27 cellular contexts compared by ENCODE assay signal in the genomic region with DNA sequence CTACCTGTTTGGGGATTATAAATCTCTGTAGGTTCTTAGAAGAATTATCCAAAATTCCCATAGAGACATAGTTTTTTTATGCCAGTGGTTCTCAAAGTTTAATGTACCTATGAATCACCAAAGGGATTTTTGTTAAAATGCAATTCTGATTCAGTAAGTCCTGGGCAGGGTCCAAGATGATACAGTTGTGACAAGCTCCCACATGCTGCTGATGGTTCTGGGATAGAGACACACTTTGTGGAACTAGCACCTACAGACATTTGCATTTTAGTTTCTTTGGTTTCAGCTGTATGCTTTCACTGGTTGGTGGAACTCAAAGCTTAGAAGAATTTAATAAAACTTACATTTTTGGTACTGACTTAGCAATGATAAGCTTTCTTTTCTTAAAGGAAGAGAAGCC.
DNase-seq lines count a peak whose midpoint lies in the region; ATAC-seq and TF ChIP-seq lines count a peak whose summit lies in the region.
"Had no signal": no experiment of that assay in that cellular context is flagged by ENCODE, and none has a peak within 500 bp of the region (broad histone marks: within the 10 kb centered on the region; RNA-seq: fewer than 3 reads in every experiment).

No MANE protein-coding gene starts in this region.

- no peaks in the 10 kb centered on the region for H3K79me2 ChIP-seq in GM23248 (ENCODE audit: insufficient read depth)

- peaks cover 9% of the 10 kb centered on the region; the same call in 1 of the 2 replicates for H3F3A ChIP-seq in GM23248 (ENCODE audit: insufficient read depth)

- H3K4me2 ChIP-seq in GM23248 (ENCODE audit: unreplicated experiment) = no peak overlapping the region
- H3K4me2 ChIP-seq: BLaER1 treated with 17β-estradiol and CSF1 and Interleukin-3, amounts not matched to agents 10 nM and 100 nM had no signal

- H3K4me3 ChIP-seq in AG04449 (ENCODE audit: low read depth, low read length) (no peak overlapping the region), GM23248 (no peak overlapping the region)
- H3K4me3 ChIP-seq: BLaER1 treated with 17β-estradiol and CSF1 and Interleukin-3, amounts not matched to agents 10 nM and 100 nM; cardiac muscle cell; coronary artery; upper lobe of left lung had no signal

- POLR2A ChIA-PET in AG04449 (lab: Yijun Ruan, JAX) = no interaction called here
- POLR2A ChIA-PET in activated CD4-positive, alpha-beta T cell treated with anti-CD3 and anti-CD28 coated beads for 36 hours (lab: Charles Lee) = no interaction called here
- POLR2A ChIA-PET in T-cell (lab: Charles Lee) = interaction anchor here in 1 of 2 donors (0.5 kb wide), 1 partner anchor 1035 kb away, joined by 5 read pairs; no protein-coding TSS in a partner anchor

- no peaks in the 10 kb centered on the region for H3K9me3 ChIP-seq in GM23248 (ENCODE audit: low read depth)
- H3K9me3 ChIP-seq: BLaER1 treated with 17β-estradiol and CSF1 and Interleukin-3, amounts not matched to agents 10 nM and 100 nM; Caco-2; upper lobe of left lung had no signal

- H3K27me3 ChIP-seq in GM23248 (replicated peaks; ENCODE audit: insufficient read depth) = no peaks in the 10 kb centered on the region
- H3K27me3 ChIP-seq: BLaER1 treated with 17β-estradiol and CSF1 and Interleukin-3, amounts not matched to agents 10 nM and 100 nM; cardiac muscle cell; upper lobe of left lung had no signal

- H3K27me3 Mint-ChIP-seq in activated CD4-positive, alpha-beta T cell treated with anti-CD3 and anti-CD28 coated beads for 36 hours = peaks cover 16% of the 10 kb centered on the region
- peaks cover 20 to 30% of the 10 kb centered on the region in 2 donors for H3K27me3 Mint-ChIP-seq in T-cell

- DNase-seq in AG04449 (ENCODE audit: low read depth, low spot score) (peak; percentile 19), GM23248 (peak; percentile 91), amniotic stem cell (lab: John Stamatoyannopoulos, UW) (peak; percentile 1), fibroblast of the conjunctiva (ENCODE audit: low read depth) (peak; percentile 5), amygdala (lab: John Stamatoyannopoulos, UW) (no peak), T-cell (no peak), NCI-H748 (lab: John Stamatoyannopoulos, UW; ENCODE audit: unreplicated experiment) (no peak)
- DNase-seq in activated CD4-positive, alpha-beta T cell treated with anti-CD3 and anti-CD28 coated beads for 36 hours = no peak
- DNase-seq: activated B cell treated with CpG ODN at 0.5 μM for 24 hours; activated CD4-positive, alpha-beta T cell treated with anti-CD3 and anti-CD28 coated beads, Interleukin-2, amount 50 U/mL, for 4 hours; activated gamma-delta T cell treated with Interleukin-2 at 50 U/mL for 16 hours; activated T-cell treated with anti-CD3 and anti-CD28 coated beads for 4 hours; Caco-2; HFFc6; mesendoderm; NCI-H1105 treated with DMSO at 0.1 percent for 48 hours; NCI-H2029 treated with DMSO at 0.1 percent for 48 hours; NCI-H2227 treated with DMSO at 0.1 percent for 48 hours; NCI-H774; Right ventricle myocardium superior; small intestine; stimulated activated CD4-positive, alpha-beta T cell treated with anti-CD3 and anti-CD28 coated beads, Interleukin-1b, Interleukin-23, amount 100 ng/mL, for 48 hours; upper lobe of left lung had no signal

- CTCF ChIA-PET in AG04449 (lab: Yijun Ruan, JAX) = interaction anchor here (0.7 to 2.5 kb wide), 2 partner anchors 10 to 26 kb away, joined by 3 to 16 read pairs; no protein-coding TSS in a partner anchor
- CTCF ChIA-PET in activated CD4-positive, alpha-beta T cell treated with anti-CD3 and anti-CD28 coated beads for 36 hours (lab: Charles Lee) = interaction anchor here (1.7 to 1.9 kb wide), 2 partner anchors 10 to 27 kb away, joined by 5 to 6 read pairs; no protein-coding TSS in a partner anchor
- CTCF ChIA-PET in T-cell (lab: Charles Lee) = interaction anchor here in 1 of 2 donors (0.6 kb wide), 1 partner anchor 282 kb away, joined by 3 read pairs; no protein-coding TSS in a partner anchor

- no peak for ATAC-seq in activated CD4-positive, alpha-beta T cell treated with anti-CD3 and anti-CD28 coated beads for 36 hours
- ATAC-seq in T-cell (replicated peaks in 1 of 4) = no peak

- H3K4me3 Mint-ChIP-seq in activated CD4-positive, alpha-beta T cell treated with anti-CD3 and anti-CD28 coated beads for 36 hours = no peak overlapping the region
- H3K4me3 Mint-ChIP-seq in T-cell = no peak overlapping the region
- H3K4me3 Mint-ChIP-seq: activated B cell treated with CpG ODN at 0.5 μM for 24 hours, HFFc6, IgD-negative memory B cell had no signal

- in situ Hi-C loops in GM23248 (cut with MboI) = no loop called here

- H3K4me1 Mint-ChIP-seq in activated CD4-positive, alpha-beta T cell treated with anti-CD3 and anti-CD28 coated beads for 36 hours = no peaks in the 10 kb centered on the region
- H3K4me1 Mint-ChIP-seq in T-cell = no peaks in the 10 kb centered on the region
- H3K4me1 Mint-ChIP-seq: activated B cell treated with CpG ODN at 0.5 μM for 24 hours had no signal

- no peaks in the 10 kb centered on the region for H4K20me1 ChIP-seq in GM23248 (ENCODE audit: insufficient read depth)
- H4K20me1 ChIP-seq: BLaER1 treated with 17β-estradiol and CSF1 and Interleukin-3, amounts not matched to agents 10 nM and 100 nM had no signal

- TF ChIP-seq CTCF in AG04449 (IDR thresholded peaks at IDR 0.05; ENCODE audit: insufficient read depth, low read length, missing control alignments) = no peak

- intact Hi-C loops in activated CD4-positive, alpha-beta T cell treated with anti-CD3 and anti-CD28 coated beads for 36 hours (cut with DNase I, micrococcal nuclease) = no loop called here

- H2AFZ ChIP-seq in GM23248 = no peak overlapping the region

- H3K27ac ChIP-seq in GM23248 = no peak overlapping the region
- H3K27ac ChIP-seq: BLaER1 treated with 17β-estradiol and CSF1 and Interleukin-3, amounts not matched to agents 10 nM and 100 nM; cardiac muscle cell; coronary artery; upper lobe of left lung had no signal

- H3K9ac ChIP-seq in GM23248 = no peak overlapping the region
- H3K9ac ChIP-seq: BLaER1 treated with 17β-estradiol and CSF1 and Interleukin-3, amounts not matched to agents 10 nM and 100 nM had no signal

- H3K27ac Mint-ChIP-seq in activated CD4-positive, alpha-beta T cell treated with anti-CD3 and anti-CD28 coated beads for 36 hours = no peak overlapping the region
- no peak overlapping the region for H3K27ac Mint-ChIP-seq in T-cell
- H3K27ac Mint-ChIP-seq: activated B cell treated with CpG ODN at 0.5 μM for 24 hours, HFFc6, IgD-negative memory B cell had no signal

- no peaks in the 10 kb centered on the region for H3K36me3 ChIP-seq in GM23248 (ENCODE audit: low read depth)
- H3K36me3 ChIP-seq: BLaER1 treated with 17β-estradiol and CSF1 and Interleukin-3, amounts not matched to agents 10 nM and 100 nM; cardiac muscle cell; upper lobe of left lung had no signal

- H3K4me1 ChIP-seq in GM23248 (ENCODE audit: insufficient read depth) = peaks cover 21% of the 10 kb centered on the region

- no peaks in the 10 kb centered on the region for H3K9me2 ChIP-seq in GM23248 (ENCODE audit: insufficient read depth)

- no peaks in the 10 kb centered on the region for H3K36me3 Mint-ChIP-seq in activated CD4-positive, alpha-beta T cell treated with anti-CD3 and anti-CD28 coated beads for 36 hours (ENCODE audit: low read depth)
- no peaks in the 10 kb centered on the region for H3K36me3 Mint-ChIP-seq in T-cell
- H3K36me3 Mint-ChIP-seq: IgD-negative memory B cell had no signal

- H3K9me3 Mint-ChIP-seq in activated CD4-positive, alpha-beta T cell treated with anti-CD3 and anti-CD28 coated beads for 36 hours (ENCODE audit: low read depth) = no peaks in the 10 kb centered on the region
- no peaks in the 10 kb centered on the region for H3K9me3 Mint-ChIP-seq in T-cell
- H3K9me3 Mint-ChIP-seq: activated B cell treated with CpG ODN at 0.5 μM for 24 hours had no signal

Comparison
In these comparisons a context has a peak if more than half of its experiments do, and no peak if none do; other contexts are left out.
1. DNase-seq: peak in AG04449 (single experiment), GM23248 (single experiment), amniotic stem cell (single experiment) and fibroblast of the conjunctiva (single experiment); none in amygdala (0 of 56), activated CD4-positive, alpha-beta T cell treated with anti-CD3 and anti-CD28 coated beads for 36 hours (single experiment), T-cell (0 of 34) and NCI-H748 (single experiment).